20 cellular contexts compared by ENCODE assay signal in genomic region chr2:240508832-240509545, GRCh38.
"Had no signal": no experiment of that assay in that cellular context is flagged by ENCODE, and none has a peak within 500 bp of the region (broad histone marks: within the 10 kb centered on the region; RNA-seq: fewer than 3 reads in every experiment).

No MANE protein-coding gene starts in this region.

- H3K4me3 ChIP-seq: mucosa of descending colon, SK-N-MC, skin epidermis, suprapubic skin had no signal

- ATAC-seq: left colon; mucosa of descending colon; naive thymus-derived CD8-positive, alpha-beta T cell had no signal

- H3K9me3 Mint-ChIP-seq: activated naive CD8-positive, alpha-beta T cell treated with anti-CD3 and anti-CD28 coated beads, Interleukin-2, amount 10 ng/mL, durations not matched to agents 7 days and 5 days; activated T-helper 1 cell treated with anti-CD3 and anti-CD28 coated beads, Interleukin-12 subunit alpha, Interleukin-12 subunit beta, Interleukin-2, Interleukin-4 antibody, amounts not matched to agents 30 ng/mL and 10 ng/mL and 1 ng/mL, durations not matched to agents 14 hours and 24 hours and 36 hours; brain; naive thymus-derived CD8-positive, alpha-beta T cell; stimulated activated naive CD8-positive, alpha-beta T cell treated with anti-CD3 and anti-CD28 coated beads, Interleukin-15, Interleukin-2, amounts not matched to agents 100 ng/mL and 50 ng/mL, for 24 hours had no signal

- DNase-seq: activated CD4-positive, alpha-beta T cell treated with anti-CD3 and anti-CD28 coated beads for 1 hour; activated CD4-positive, alpha-beta T cell treated with anti-CD3 and anti-CD28 coated beads, Interleukin-2, amount 50 U/mL, for 4 hours; activated naive CD4-positive, alpha-beta T cell; activated naive CD8-positive, alpha-beta T cell treated with anti-CD3 and anti-CD28 coated beads, Interleukin-2, amount 10 ng/mL, durations not matched to agents 7 days and 5 days; left colon; mammary epithelial cell; mucosa of descending colon; naive thymus-derived CD8-positive, alpha-beta T cell; stimulated activated CD4-positive, alpha-beta T cell treated with anti-CD3 and anti-CD28 coated beads, Interleukin-15, amount 100 ng/mL, for 24 hours; stimulated activated CD4-positive, alpha-beta T cell treated with anti-CD3 and anti-CD28 coated beads, Interleukin-4, amount 100 ng/mL, for 4 hours; T-helper 1 cell; trophoblast cell had no signal

- H3K4me3 Mint-ChIP-seq: activated naive CD8-positive, alpha-beta T cell treated with anti-CD3 and anti-CD28 coated beads, Interleukin-2, amount 10 ng/mL, durations not matched to agents 7 days and 5 days; activated T-helper 1 cell treated with anti-CD3 and anti-CD28 coated beads, Interleukin-12 subunit alpha, Interleukin-12 subunit beta, Interleukin-2, Interleukin-4 antibody, amounts not matched to agents 30 ng/mL and 10 ng/mL and 1 ng/mL, durations not matched to agents 14 hours and 24 hours and 36 hours; brain; naive thymus-derived CD8-positive, alpha-beta T cell; stimulated activated naive CD8-positive, alpha-beta T cell treated with anti-CD3 and anti-CD28 coated beads, Interleukin-15, Interleukin-2, amounts not matched to agents 100 ng/mL and 50 ng/mL, for 24 hours had no signal

- H3K27me3 Mint-ChIP-seq: activated naive CD8-positive, alpha-beta T cell treated with anti-CD3 and anti-CD28 coated beads, Interleukin-2, amount 10 ng/mL, durations not matched to agents 7 days and 5 days; brain; stimulated activated naive CD8-positive, alpha-beta T cell treated with anti-CD3 and anti-CD28 coated beads, Interleukin-15, Interleukin-2, amounts not matched to agents 100 ng/mL and 50 ng/mL, for 24 hours had no signal

- FAIRE-seq: islet of Langerhans had no signal

- H3K27me3 ChIP-seq: neutrophil, suprapubic skin had no signal
